14 cellular contexts compared by ENCODE assay signal in the genomic region with DNA sequence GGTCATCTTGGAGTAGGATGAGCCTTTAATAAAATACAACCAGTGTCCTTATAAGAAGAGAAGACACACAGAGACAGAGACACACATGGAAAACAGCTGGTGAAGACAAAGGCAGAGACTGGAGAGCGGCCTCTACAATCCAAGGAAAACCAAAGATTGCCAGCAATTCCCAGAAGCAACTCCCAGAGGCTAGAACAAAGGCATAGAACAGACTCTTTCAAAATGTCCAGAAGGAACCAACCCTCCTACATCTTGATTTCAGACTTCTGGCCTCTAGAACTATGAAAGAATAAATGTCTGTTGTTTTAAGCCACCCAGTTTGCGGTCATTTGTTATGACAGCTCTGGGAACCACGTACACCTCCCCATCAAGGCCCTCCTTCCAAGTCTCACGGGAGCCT.
"Had no signal": no experiment of that assay in that cellular context is flagged by ENCODE, and none has a peak within 500 bp of the region (broad histone marks: within the 10 kb centered on the region; RNA-seq: fewer than 3 reads in every experiment).

No MANE protein-coding gene starts in this region.

- H3K9me3 ChIP-seq: psoas muscle, stomach had no signal

- H3K4me3 ChIP-seq: coronary artery, psoas muscle, stomach had no signal

- ATAC-seq: naive thymus-derived CD4-positive, alpha-beta T cell; psoas muscle had no signal

- H3K4me1 ChIP-seq: psoas muscle had no signal

- H3K27ac ChIP-seq: coronary artery, psoas muscle, stomach had no signal

- H3K36me3 ChIP-seq: stomach had no signal

- H3K27me3 ChIP-seq: stomach had no signal

- H3K4me3 Mint-ChIP-seq: naive thymus-derived CD4-positive, alpha-beta T cell; nephron progenitor cell had no signal

- DNase-seq: central memory CD4-positive, alpha-beta T cell; effector CD4-positive, alpha-beta T cell; kidney; left cardiac atrium; naive thymus-derived CD4-positive, alpha-beta T cell; nephron progenitor cell; psoas muscle; retina; small intestine; stimulated activated CD4-positive, alpha-beta T cell treated with anti-CD3 and anti-CD28 coated beads, Interleukin-12 subunit alpha, Interleukin-12 subunit beta, amount 100 ng/mL, for 4 hours; stimulated activated naive CD4-positive, alpha-beta T cell; stomach; substantia nigra had no signal
